ENCODE assay signal across 14 cellular contexts in the genomic region with DNA sequence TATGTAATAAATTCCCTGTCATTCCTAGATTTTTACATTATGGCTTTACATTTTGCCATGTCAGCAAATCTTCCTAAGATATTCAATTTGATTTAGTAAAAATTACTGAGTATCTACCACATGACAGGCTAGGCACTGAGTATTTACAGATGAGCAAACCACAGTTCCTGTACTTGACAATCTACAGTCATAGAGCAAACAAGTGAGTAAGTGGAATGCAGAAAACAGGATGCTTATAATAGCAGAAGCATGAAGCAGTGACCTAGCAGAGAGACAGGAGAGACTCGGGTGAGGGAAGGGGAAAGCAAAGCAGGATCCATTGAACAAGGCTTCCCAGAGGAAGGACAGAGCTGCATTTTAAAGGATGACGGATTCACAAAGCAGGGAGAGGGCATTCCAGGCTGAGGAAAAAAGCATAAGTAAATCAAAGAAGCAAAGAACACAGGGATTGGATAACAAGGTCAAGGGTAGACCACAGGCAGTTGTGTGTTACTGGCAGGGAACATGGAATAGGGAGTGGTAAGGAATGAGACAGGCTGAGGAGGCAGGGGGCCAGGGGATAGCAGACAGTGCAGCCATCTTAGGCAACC.
DNase-seq lines count a peak whose midpoint lies in the region; ATAC-seq and TF ChIP-seq lines count a peak whose summit lies in the region.
"Had no signal": no experiment of that assay in that cellular context is flagged by ENCODE, and none has a peak within 500 bp of the region (broad histone marks: within the 10 kb centered on the region; RNA-seq: fewer than 3 reads in every experiment).

No MANE protein-coding gene starts in this region.

- H3K9ac ChIP-seq in rectal smooth muscle tissue (ENCODE audit: low read length), result no peak overlapping the region

- no peak overlapping the region for H3K27ac Mint-ChIP-seq in CD8-positive, alpha-beta memory T cell

- CTCF ChIA-PET in CD8-positive, alpha-beta memory T cell (lab: Charles Lee), result no interaction called here

- H3K9me3 Mint-ChIP-seq in CD8-positive, alpha-beta memory T cell, result no peaks in the 10 kb centered on the region

- H3K4me3 ChIP-seq in fibroblast of pulmonary artery (replicated peaks; ENCODE audit: low read depth, low read length), result no peak overlapping the region
- H3K4me3 ChIP-seq in rectal smooth muscle tissue (ENCODE audit: low read length), result no peak overlapping the region
- H3K4me3 ChIP-seq in CD8-positive, alpha-beta memory T cell (ENCODE audit: low read length), result no peak overlapping the region
- H3K4me3 ChIP-seq: left ventricle myocardium inferior had no signal

- no peaks in the 10 kb centered on the region for H3K4me1 Mint-ChIP-seq in CD8-positive, alpha-beta memory T cell

- no peak for TF ChIP-seq CTCF in fibroblast of pulmonary artery (IDR thresholded peaks at IDR 0.05; ENCODE audit: low read length, missing control alignments)

- DNase-seq in GM03348 (ENCODE audit: low spot score) (peak; percentile 63), SW480 (ENCODE audit: low spot score) (peak; percentile 2), fibroblast of pulmonary artery (ENCODE audit: low read depth) (peak; percentile 14)
- DNase-seq in CD8-positive, alpha-beta memory T cell, result no peak
- no peak for DNase-seq in activated CD4-positive, alpha-beta T cell treated with anti-CD3 and anti-CD28 coated beads, Interleukin-2, amount 50 U/mL, for 1 hour
- DNase-seq: Caco-2, erythroblast, left ventricle myocardium inferior, NCI-H1048, NCI-H526 treated with DMSO at 0.1 percent for 48 hours, T-helper 1 cell had no signal

- H3K9me3 ChIP-seq in CD8-positive, alpha-beta memory T cell (ENCODE audit: low read length), result no peaks in the 10 kb centered on the region
- H3K9me3 ChIP-seq: Caco-2, left ventricle myocardium inferior had no signal

- H3K27me3 Mint-ChIP-seq in CD8-positive, alpha-beta memory T cell, result peaks cover 2 to 17% of the 10 kb centered on the region in 2 donors

- no peak overlapping the region for H3K4me3 Mint-ChIP-seq in CD8-positive, alpha-beta memory T cell

- ATAC-seq in GM18858 (IDR thresholded peaks at IDR 0.05; ENCODE audit: unreplicated experiment), result no peak
- ATAC-seq in HG02798 (IDR thresholded peaks at IDR 0.05; ENCODE audit: poor library complexity, unreplicated experiment), result no peak

- H3K36me3 Mint-ChIP-seq in CD8-positive, alpha-beta memory T cell, result no peaks in the 10 kb centered on the region

- peaks cover 9% of the 10 kb centered on the region for H3K4me1 ChIP-seq in rectal smooth muscle tissue (ENCODE audit: control insufficient read depth, insufficient read depth, low read length)
- no peaks in the 10 kb centered on the region for H3K4me1 ChIP-seq in CD8-positive, alpha-beta memory T cell (ENCODE audit: insufficient read depth, low read length)
- H3K4me1 ChIP-seq: Caco-2 had no signal

- POLR2A ChIA-PET in CD8-positive, alpha-beta memory T cell (lab: Charles Lee), result no interaction called here

- H3K27me3 ChIP-seq in rectal smooth muscle tissue (ENCODE audit: control insufficient read depth, insufficient read depth, low read length), result no peaks in the 10 kb centered on the region
- H3K27me3 ChIP-seq in CD8-positive, alpha-beta memory T cell (ENCODE audit: insufficient read depth, low read length, poor library complexity, severe bottlenecking), result no peaks in the 10 kb centered on the region

- no peaks in the 10 kb centered on the region for H3K36me3 ChIP-seq in rectal smooth muscle tissue (ENCODE audit: control insufficient read depth, insufficient read depth, low read length)
- H3K36me3 ChIP-seq in CD8-positive, alpha-beta memory T cell (ENCODE audit: insufficient read depth, low read length), result no peaks in the 10 kb centered on the region
- H3K36me3 ChIP-seq: left ventricle myocardium inferior had no signal

- peak overlapping the region; percentile 62 for H3K27ac ChIP-seq in rectal smooth muscle tissue (ENCODE audit: low read depth, low read length)
- no peak overlapping the region for H3K27ac ChIP-seq in CD8-positive, alpha-beta memory T cell (ENCODE audit: low read depth, low read length)
- H3K27ac ChIP-seq: left ventricle myocardium inferior had no signal

Comparison
In these comparisons a context has a peak if more than half of its experiments do, and no peak if none do; other contexts are left out.
1. DNase-seq: peak in GM03348 (single experiment), SW480 (single experiment) and fibroblast of pulmonary artery (single experiment); none in CD8-positive, alpha-beta memory T cell (0 of 5) and activated CD4-positive, alpha-beta T cell treated with anti-CD3 and anti-CD28 coated beads, Interleukin-2, amount 50 U/mL, for 1 hour (single experiment).